Comparison of ENCODE assay signal across 14 cellular contexts in the genomic region with DNA sequence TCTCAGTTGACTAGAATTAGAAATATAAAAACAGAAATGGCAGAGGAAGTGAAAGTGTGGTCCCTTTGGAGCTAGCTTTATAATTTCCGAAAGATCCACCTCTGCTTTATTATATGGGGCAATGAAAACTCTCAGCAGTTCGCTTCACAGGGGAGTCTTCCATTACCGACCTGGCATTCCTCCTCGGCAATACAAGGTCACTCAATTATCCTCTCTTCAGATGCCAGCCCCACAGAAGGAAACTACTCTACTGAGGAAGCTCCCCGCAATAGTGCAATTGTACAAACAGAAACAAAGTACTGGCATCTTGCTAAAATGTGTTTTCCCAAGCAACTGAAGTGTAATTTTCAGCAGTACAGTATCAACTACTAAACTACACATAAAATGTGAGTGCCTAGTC.
DNase-seq lines count a peak whose midpoint lies in the region; TF ChIP-seq lines count a peak whose summit lies in the region.
"Had no signal": no experiment of that assay in that cellular context is flagged by ENCODE, and none has a peak within 500 bp of the region (broad histone marks: within the 10 kb centered on the region; RNA-seq: fewer than 3 reads in every experiment).

No MANE protein-coding gene starts in this region.

- H3K79me2 ChIP-seq in OCI-LY1 (ENCODE audit: insufficient read depth, low read length) = no peaks in the 10 kb centered on the region

- H4K20me1 ChIP-seq in OCI-LY1 (ENCODE audit: insufficient read depth, low read length) = no peaks in the 10 kb centered on the region

- DNase-seq in NOMO-1 (lab: John Stamatoyannopoulos, UW; ENCODE audit: unreplicated experiment in 2 of 2) = peak; percentile 3 to 66
- DNase-seq in NOMO-1 treated with dmso at 0.1 percent for 144 hours (lab: John Stamatoyannopoulos, UW; ENCODE audit: unreplicated experiment) = no peak
- peak; percentile 40 for DNase-seq in medulla oblongata (ENCODE audit: extremely low spot score)
- DNase-seq in hepatic stellate cell (ENCODE audit: low spot score) = no peak
- no peak for DNase-seq in NCI-H146 treated with DMSO at 0.1 percent for 48 hours (lab: John Stamatoyannopoulos, UW; ENCODE audit: unreplicated experiment)
- no peak for DNase-seq in DMS79 (lab: John Stamatoyannopoulos, UW)
- DNase-seq in HuH-7 (ENCODE audit: low spot score) = no peak
- DNase-seq: EL, H7, NCI-H1092 treated with DMSO at 0.1 percent for 48 hours, NCI-H187 treated with DMSO at 0.1 percent for 48 hours, NCI-H524 treated with DMSO at 0.1 percent for 48 hours, SHP77 treated with DMSO at 0.1 percent for 48 hours had no signal

- peak overlapping the region; percentile 64 for H3K4me2 ChIP-seq in OCI-LY1 (ENCODE audit: low read length)

- no peak for TF ChIP-seq CTCF in OCI-LY1 (IDR thresholded peaks at IDR 0.05; ENCODE audit: low read length)

- no peaks in the 10 kb centered on the region for H3K27me3 ChIP-seq in OCI-LY1 (ENCODE audit: insufficient read depth, low read length)

- peaks cover 62% of the 10 kb centered on the region for H3K4me1 ChIP-seq in OCI-LY1 (ENCODE audit: insufficient read depth, low read length, severe bottlenecking)

- 0 out of 2 replicates have a peak overlapping the region, but pooled peaks have one; percentile 18 for H3K9ac ChIP-seq in OCI-LY1 (ENCODE audit: low read length)

- no peaks in the 10 kb centered on the region for H3K36me3 ChIP-seq in OCI-LY1 (ENCODE audit: insufficient read depth, low read length)

- H3F3A ChIP-seq in OCI-LY1 (ENCODE audit: insufficient read depth, low read length) = no peaks in the 10 kb centered on the region

- H3K9me2 ChIP-seq in OCI-LY1 (ENCODE audit: low read depth, low read length) = no peaks in the 10 kb centered on the region

- peak overlapping the region; percentile 90; the same call in 1 of the 2 replicates for H2AFZ ChIP-seq in OCI-LY1 (ENCODE audit: low read length)

- peak overlapping the region; percentile 5 for H3K27ac ChIP-seq in OCI-LY1 (ENCODE audit: low read depth, low read length, poor library complexity, severe bottlenecking)

- H3K9me3 ChIP-seq in OCI-LY1 (ENCODE audit: low read length) = no peaks in the 10 kb centered on the region

- peak overlapping the region; percentile 35 for H3K4me3 ChIP-seq in OCI-LY1 (ENCODE audit: low read depth, low read length, poor library complexity, severe bottlenecking)

Comparison
In these comparisons a context has a peak if more than half of its experiments do, and no peak if none do; other contexts are left out.
1. DNase-seq: peak in NOMO-1 (2 of 2) and medulla oblongata (single experiment); none in NOMO-1 treated with dmso at 0.1 percent for 144 hours (single experiment), hepatic stellate cell (single experiment), NCI-H146 treated with DMSO at 0.1 percent for 48 hours (single experiment), DMS79 (single experiment) and HuH-7 (single experiment).